Comparison of ENCODE assay signal across 20 cellular contexts in the genomic region with DNA sequence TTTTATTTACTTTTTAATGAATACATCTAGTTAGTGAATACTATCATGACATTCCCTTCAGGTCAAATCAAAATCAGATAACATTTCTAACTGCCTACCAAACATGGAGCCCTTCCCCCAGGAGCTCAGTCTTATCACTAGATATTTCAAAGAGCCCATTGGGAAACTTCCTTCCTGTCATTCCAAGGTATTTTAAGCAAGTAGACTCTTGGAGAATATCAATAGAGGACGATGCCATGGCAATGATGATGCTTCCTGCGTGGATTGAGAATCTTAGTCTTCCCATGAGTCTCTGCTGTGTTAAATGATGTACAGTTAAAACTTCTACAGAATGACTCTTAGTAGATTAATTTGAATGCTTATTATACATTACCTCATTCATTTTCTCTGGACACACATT.
DNase-seq lines count a peak whose midpoint lies in the region; ATAC-seq, FAIRE-seq and TF ChIP-seq lines count a peak whose summit lies in the region.
"Had no signal": no experiment of that assay in that cellular context is flagged by ENCODE, and none has a peak within 500 bp of the region (broad histone marks: within the 10 kb centered on the region; RNA-seq: fewer than 3 reads in every experiment).

No MANE protein-coding gene starts in this region.

- H3K4ac ChIP-seq in mesenchymal stem cell (ENCODE audit: low read depth in 1 of 2, low read length in 2 of 2), result no peak overlapping the region

- no TSS peak for BruUV-seq in endothelial cell of umbilical vein (replicated peaks; lab: Mats Ljungman, UMichigan)

- no peak overlapping the region for H4K91ac ChIP-seq in mesenchymal stem cell (ENCODE audit: low read length)

- TF ChIP-seq CTCF in endothelial cell of umbilical vein (IDR thresholded peaks at IDR 0.05; ENCODE audit: extremely low read depth in 1 of 2, insufficient read depth in 1 of 2, low read depth in 1 of 2, low read length in 2 of 2), result no peak
- no peak for TF ChIP-seq CTCF in heart right ventricle (IDR thresholded peaks at IDR 0.05)

- no peak overlapping the region for H3K23ac ChIP-seq in mesenchymal stem cell (ENCODE audit: low read length in 2 of 2)

- no peak overlapping the region for H3K9ac ChIP-seq in endothelial cell of umbilical vein (replicated peaks; ENCODE audit: extremely low read depth, insufficient read depth, low read length)
- H3K9ac ChIP-seq in mesenchymal stem cell (ENCODE audit: low read length), result no peak overlapping the region

- H3K4me3 ChIP-seq in endothelial cell of umbilical vein (replicated peaks in 1 of 3; ENCODE audit: insufficient read depth in 1 of 3, low read depth in 1 of 3, low read length in 3 of 3) (no peak overlapping the region), mesenchymal stem cell (ENCODE audit: insufficient read depth in 1 of 2, low read depth in 1 of 2, low read length in 2 of 2) (no peak overlapping the region), heart right ventricle (no peak overlapping the region)

- no peak for TF ChIP-seq POLR2A in endothelial cell of umbilical vein (IDR thresholded peaks at IDR 0.05; ENCODE audit: low read depth, low read length)

- no peak overlapping the region for H2BK5ac ChIP-seq in mesenchymal stem cell (ENCODE audit: low read depth, low read length, poor library complexity, severe bottlenecking)

- H2AFZ ChIP-seq in endothelial cell of umbilical vein (ENCODE audit: low read depth, low read length) (no peak overlapping the region), mesenchymal stem cell (ENCODE audit: low read depth, low read length) (no peak overlapping the region)

- ATAC-seq in heart right ventricle, result no peak
- ATAC-seq in HG02970 (IDR thresholded peaks at IDR 0.05; ENCODE audit: low FRiP score, unreplicated experiment), result no peak
- no peak for ATAC-seq in HG03571 (IDR thresholded peaks at IDR 0.05; ENCODE audit: unreplicated experiment)

- H3K14ac ChIP-seq in mesenchymal stem cell (ENCODE audit: low read length in 2 of 2), result no peak overlapping the region

- H2BK12ac ChIP-seq in mesenchymal stem cell (ENCODE audit: low read length in 2 of 2), result no peak overlapping the region

- H3K36me3 ChIP-seq in endothelial cell of umbilical vein (ENCODE audit: control insufficient read depth in 2 of 2, extremely low read depth in 1 of 2, insufficient read depth in 2 of 2, low read length in 2 of 2) (no peaks in the 10 kb centered on the region), mesenchymal stem cell (ENCODE audit: control insufficient read depth in 1 of 2, insufficient read depth in 2 of 2, low read depth in 1 of 2, low read length in 2 of 2) (no peaks in the 10 kb centered on the region), heart right ventricle (no peaks in the 10 kb centered on the region)

- no peak overlapping the region for H3K18ac ChIP-seq in mesenchymal stem cell (ENCODE audit: low read depth in 1 of 2, low read length in 2 of 2)

- FAIRE-seq in endothelial cell of umbilical vein (lab: Jason Lieb, UNC), result no peak
- FAIRE-seq: G401.6, GM12892, GM19239, H1 had no signal

- H3K27ac ChIP-seq in endothelial cell of umbilical vein (ENCODE audit: insufficient read depth, low read depth, low read length), result no peak overlapping the region
- H3K27ac ChIP-seq in mesenchymal stem cell (ENCODE audit: low read length, poor library complexity, severe bottlenecking), result no peak overlapping the region
- H3K27ac ChIP-seq in heart right ventricle, result no peak overlapping the region

- H3K9me1 ChIP-seq in endothelial cell of umbilical vein (replicated peaks; ENCODE audit: control insufficient read depth, extremely low read depth, insufficient read depth, low read length), result no peaks in the 10 kb centered on the region

- no peak overlapping the region for H4K8ac ChIP-seq in mesenchymal stem cell (ENCODE audit: low read length)

- no peaks in the 10 kb centered on the region for H4K20me1 ChIP-seq in endothelial cell of umbilical vein (replicated peaks; ENCODE audit: control insufficient read depth, extremely low read depth, insufficient read depth, low read length)

- H3K4me2 ChIP-seq in endothelial cell of umbilical vein (ENCODE audit: insufficient read depth, low read length), result no peak overlapping the region
- H3K4me2 ChIP-seq in mesenchymal stem cell (ENCODE audit: low read length, poor library complexity, severe bottlenecking), result no peak overlapping the region

- H3K9me3 ChIP-seq in endothelial cell of umbilical vein (replicated peaks; ENCODE audit: control insufficient read depth, insufficient read depth, low read length) (no peaks in the 10 kb centered on the region), mesenchymal stem cell (ENCODE audit: control insufficient read depth, low read length) (no peaks in the 10 kb centered on the region), heart right ventricle (peaks cover 0 to 36% (median 0%) of the 10 kb centered on the region in 11 donors)

- intact Hi-C loops in endothelial cell of umbilical vein (cut with micrococcal nuclease) (loop anchor here (5.0 kb wide), 1 partner anchor 192 kb away; no protein-coding TSS in a partner anchor), heart right ventricle (cut with DNase I) (no loop called here)

- H3K4me1 ChIP-seq in endothelial cell of umbilical vein (ENCODE audit: control insufficient read depth, extremely low read depth, insufficient read depth, low read length), result peaks cover 14% of the 10 kb centered on the region
- no peaks in the 10 kb centered on the region for H3K4me1 ChIP-seq in mesenchymal stem cell (ENCODE audit: control insufficient read depth, insufficient read depth, low read depth, low read length)
- no peaks in the 10 kb centered on the region for H3K4me1 ChIP-seq in heart right ventricle

- H3K79me2 ChIP-seq in endothelial cell of umbilical vein (ENCODE audit: control insufficient read depth, insufficient read depth, low read length), result no peaks in the 10 kb centered on the region

- no peak overlapping the region for H2BK15ac ChIP-seq in mesenchymal stem cell (ENCODE audit: low read depth, poor library complexity, severe bottlenecking)

- CTCF ChIA-PET in endothelial cell of umbilical vein (lab: Charles Lee), result interaction anchor here (1.5 kb wide), 1 partner anchor 80 kb away, joined by 3 read pairs; no protein-coding TSS in a partner anchor

- WGBS in mesenchymal stem cell, result no CpG with 5 or more reads among the region's 2 CpGs
- WGBS in heart right ventricle, 2 donors, result 33 to 46% methylated on average over 2 of the region's 2 CpGs

- H3K27me3 ChIP-seq in endothelial cell of umbilical vein (ENCODE audit: control insufficient read depth in 2 of 2, insufficient read depth in 2 of 2, low read length in 2 of 2), result no peaks in the 10 kb centered on the region
- no peaks in the 10 kb centered on the region for H3K27me3 ChIP-seq in mesenchymal stem cell (ENCODE audit: control insufficient read depth in 1 of 2, insufficient read depth in 1 of 2, low read length in 2 of 2)
- H3K27me3 ChIP-seq in heart right ventricle, result no peaks in the 10 kb centered on the region

- no peaks in the 10 kb centered on the region for H3K79me1 ChIP-seq in mesenchymal stem cell (replicated peaks; ENCODE audit: low read length, poor library complexity, severe bottlenecking)

- DNase-seq in NCI-H226, result peak; percentile 64
- no peak for DNase-seq in endothelial cell of umbilical vein (ENCODE audit: low read depth, low spot score)
- DNase-seq in mesenchymal stem cell, result peak; percentile 2
- no peak for DNase-seq in occipital lobe (lab: John Stamatoyannopoulos, UW)
- DNase-seq in heart right ventricle, result no peak
- DNase-seq: C1 segment of cervical spinal cord; Calu3; CD4-positive, alpha-beta memory T cell; COR-L47; DMS53; DMS79 treated with DMSO at 0.1 percent for 48 hours; GM23248; H7; HCEC 1CT had no signal

- POLR2A ChIA-PET in endothelial cell of umbilical vein (lab: Charles Lee), result no interaction called here

- dilution Hi-C loops in endothelial cell of umbilical vein (cut with MboI; ENCODE audit: extremely low pct_ligation_motif_present, low sequenced_read_pairs), result no loop called here

- no peak overlapping the region for H2BK120ac ChIP-seq in mesenchymal stem cell (ENCODE audit: low read depth, low read length)

- no peak overlapping the region for H2AK5ac ChIP-seq in mesenchymal stem cell (ENCODE audit: low read length, severe bottlenecking)

TF ChIP-seq in endothelial cell of umbilical vein, 7 proteins besides CTCF, POLR2A, EP300 and RAD21:
- TF ChIP-seq, protein P1, sequence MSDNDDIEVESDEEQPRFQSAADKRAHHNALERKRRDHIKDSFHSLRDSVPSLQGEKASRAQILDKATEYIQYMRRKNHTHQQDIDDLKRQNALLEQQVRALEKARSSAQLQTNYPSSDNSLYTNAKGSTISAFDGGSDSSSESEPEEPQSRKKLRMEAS (IDR thresholded peaks at IDR 0.05; ENCODE audit: insufficient read depth, insufficient read length), result no peak
- TF ChIP-seq GATA2 (IDR thresholded peaks at IDR 0.05; ENCODE audit: insufficient read depth, insufficient read length, low read depth, low read length), result peak; percentile 50

Comparison
In these comparisons a context has a peak if more than half of its experiments do, and no peak if none do; other contexts are left out.
1. DNase-seq: peak in NCI-H226 (single experiment) and mesenchymal stem cell (single experiment); none in endothelial cell of umbilical vein (single experiment), occipital lobe (single experiment) and heart right ventricle (0 of 2).